ENCODE assay signal across 8 cellular contexts in the genomic region with DNA sequence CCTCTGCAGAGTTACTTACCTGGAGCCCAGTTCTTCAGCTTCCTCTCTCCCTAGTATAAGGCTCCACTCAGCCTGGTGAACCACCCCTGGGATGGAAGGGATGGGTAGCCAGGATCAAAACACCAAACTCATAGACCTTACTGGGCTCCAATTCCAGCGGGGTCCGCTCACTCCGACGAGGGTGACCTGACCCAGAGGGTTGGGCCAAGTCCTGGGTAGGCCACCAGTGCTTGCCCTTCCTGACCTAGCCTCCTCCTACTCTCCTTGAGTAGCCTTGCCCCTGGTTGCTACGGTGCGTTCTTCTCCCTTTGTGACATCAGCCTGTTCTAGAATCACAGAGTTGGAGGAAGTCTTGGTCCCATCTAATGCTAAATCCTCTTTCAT. TPM values are rescaled to one million over a fixed set of nuclear protein-coding genes. Genes with fewer than 3 reads are reported as not detected.
A peak's percentile ranks its signal among the peaks of the same experiment; 100 is the strongest.
DNase-seq lines count a peak whose midpoint lies in the region; ATAC-seq and TF ChIP-seq lines count a peak whose summit lies in the region.

No MANE protein-coding gene starts in this region.

- no peak overlapping the region for H3K27ac ChIP-seq in OCI-LY3 (ENCODE audit: low read length)

- H3K36me3 ChIP-seq in OCI-LY3 (replicated peaks; ENCODE audit: low read depth, low read length): no peaks in the 10 kb centered on the region

- peak overlapping the region; percentile 98 for H2AFZ ChIP-seq in OCI-LY3 (ENCODE audit: low read depth, low read length)

- no peak for TF ChIP-seq CTCF in OCI-LY3 (IDR thresholded peaks at IDR 0.05; ENCODE audit: low read depth, low read length)
- TF ChIP-seq CTCF in epithelial cell of proximal tubule (conservative IDR thresholded peaks at IDR 0.05; ENCODE audit: low read depth, low read length): no peak
- TF ChIP-seq CTCF in retinal pigment epithelial cell (conservative IDR thresholded peaks at IDR 0.05; ENCODE audit: low read depth, low read length): no peak
- no peak for TF ChIP-seq CTCF in GM13977 (IDR thresholded peaks at IDR 0.05; ENCODE audit: extremely low read depth, insufficient read depth, missing control alignments)

- H3K9ac ChIP-seq in OCI-LY3 (ENCODE audit: low read length): peak overlapping the region; percentile 53; the same call in 1 of the 2 replicates

- H3K4me2 ChIP-seq in OCI-LY3 (ENCODE audit: low read length): peak overlapping the region; percentile 98

- DNase-seq in epithelial cell of proximal tubule (ENCODE audit: low read depth): no peak
- DNase-seq in retinal pigment epithelial cell (ENCODE audit: low read depth): no peak
- DNase-seq in pons (ENCODE audit: low spot score): no peak
- no peak for DNase-seq in GM13977 (ENCODE audit: low spot score)
- no peak for DNase-seq in NCI-H2107 treated with DMSO at 0.1 percent for 48 hours (lab: John Stamatoyannopoulos, UW; ENCODE audit: unreplicated experiment)

- peaks cover 23% of the 10 kb centered on the region for H3K27me3 ChIP-seq in OCI-LY3 (ENCODE audit: low read depth, low read length)

- H4K20me1 ChIP-seq in OCI-LY3 (ENCODE audit: insufficient read depth, low read length): no peaks in the 10 kb centered on the region

- H3K4me3 ChIP-seq in OCI-LY3 (ENCODE audit: low read length) (peak overlapping the region; percentile 92), epithelial cell of proximal tubule (ENCODE audit: low read depth, low read length) (peak overlapping the region; percentile 65), retinal pigment epithelial cell (ENCODE audit: low read length) (peak overlapping the region; percentile 57)

- H3K9me3 ChIP-seq in OCI-LY3 (ENCODE audit: insufficient read depth, low read length): no peaks in the 10 kb centered on the region

- H3K4me1 ChIP-seq in OCI-LY3 (ENCODE audit: low read length): peaks cover 10% of the 10 kb centered on the region

- in situ Hi-C loops in GM13977 (cut with MboI; ENCODE audit: low pct_unique_long_range_greater_than_20kb, low sequenced_read_pairs, unreplicated experiment): loop anchor here (10.0 to 25.0 kb wide), 2 partner anchors 97 to 361 kb away; no protein-coding TSS in a partner anchor

- ATAC-seq in GM21447 (IDR thresholded peaks at IDR 0.05; ENCODE audit: unreplicated experiment) (peak; percentile 3), GM21619 (IDR thresholded peaks at IDR 0.05; ENCODE audit: unreplicated experiment) (no peak)

- H3K79me2 ChIP-seq in OCI-LY3 (ENCODE audit: low read length): no peaks in the 10 kb centered on the region

RNA-seq across cellular contexts. Expression of gene STAT4, which starts 0.5 kb away (rescaled TPM):
- total RNA-seq in epithelial cell of proximal tubule: 0.72 and 1.6 TPM in 2 replicates
